Comparison of ENCODE assay signal across 27 cellular contexts in genomic region chr3:112503304-112503972, GRCh38. TPM values are rescaled to one million over a fixed set of nuclear protein-coding genes. Genes with fewer than 3 reads are reported as not detected.
DNase-seq lines count a peak whose midpoint lies in the region; ATAC-seq, FAIRE-seq and TF ChIP-seq lines count a peak whose summit lies in the region.
"Had no signal": no experiment of that assay in that cellular context is flagged by ENCODE, and none has a peak within 500 bp of the region (broad histone marks: within the 10 kb centered on the region; RNA-seq: fewer than 3 reads in every experiment).

No MANE protein-coding gene starts in this region.

- no peak overlapping the region for H3K27ac Mint-ChIP-seq in activated T-cell treated with anti-CD3 and anti-CD28 coated beads, Interleukin-2, amount 50 U/mL, for 72 hours
- peak overlapping the region; percentile 3 for H3K27ac Mint-ChIP-seq in activated T-helper 1 cell treated with anti-CD3 and anti-CD28 coated beads, Interleukin-12 subunit alpha, Interleukin-12 subunit beta, Interleukin-2, Interleukin-4 antibody, amounts not matched to agents 30 ng/mL and 10 ng/mL and 1 ng/mL, durations not matched to agents 14 hours and 24 hours and 36 hours
- no peak overlapping the region for H3K27ac Mint-ChIP-seq in stimulated activated effector memory CD8-positive, alpha-beta T cell treated with anti-CD3 and anti-CD28 coated beads, Interleukin-12 subunit alpha, Interleukin-12 subunit beta, amount 100 ng/mL, for 72 hours
- H3K27ac Mint-ChIP-seq: CD4-positive, alpha-beta T cell had no signal

- H3K36me3 Mint-ChIP-seq in activated T-cell treated with anti-CD3 and anti-CD28 coated beads, Interleukin-2, amount 50 U/mL, for 72 hours (ENCODE audit: insufficient read depth in 2 of 2): peaks cover 0 to 3% of the 10 kb centered on the region in 2 donors
- no peaks in the 10 kb centered on the region for H3K36me3 Mint-ChIP-seq in activated T-helper 1 cell treated with anti-CD3 and anti-CD28 coated beads, Interleukin-12 subunit alpha, Interleukin-12 subunit beta, Interleukin-2, Interleukin-4 antibody, amounts not matched to agents 30 ng/mL and 10 ng/mL and 1 ng/mL, durations not matched to agents 14 hours and 24 hours and 36 hours (ENCODE audit: low read depth)
- H3K36me3 Mint-ChIP-seq in stimulated activated effector memory CD8-positive, alpha-beta T cell treated with anti-CD3 and anti-CD28 coated beads, Interleukin-12 subunit alpha, Interleukin-12 subunit beta, amount 100 ng/mL, for 72 hours: no peaks in the 10 kb centered on the region

- H3K9me2 ChIP-seq in MM.1S (replicated peaks; ENCODE audit: insufficient read depth, low read length): no peaks in the 10 kb centered on the region

- H3K79me2 ChIP-seq in MM.1S (ENCODE audit: low read length): no peaks in the 10 kb centered on the region

- no peak overlapping the region for H3K27ac ChIP-seq in MM.1S (ENCODE audit: low read length)
- H3K27ac ChIP-seq: BLaER1 treated with 17β-estradiol and CSF1 and Interleukin-3, amounts not matched to agents 10 nM and 100 nM; KMS-11; SJSA1 had no signal

- H3K9ac ChIP-seq in MM.1S (ENCODE audit: low read length): no peak overlapping the region
- H3K9ac ChIP-seq: BLaER1 treated with 17β-estradiol and CSF1 and Interleukin-3, amounts not matched to agents 10 nM and 100 nM; KMS-11 had no signal

- no peaks in the 10 kb centered on the region for H3K36me3 ChIP-seq in MM.1S (replicated peaks; ENCODE audit: insufficient read depth, low read length)
- H3K36me3 ChIP-seq: BLaER1 treated with 17β-estradiol and CSF1 and Interleukin-3, amounts not matched to agents 10 nM and 100 nM; SJSA1 had no signal

- intact Hi-C loops in activated T-helper 1 cell treated with anti-CD3 and anti-CD28 coated beads, Interleukin-12 subunit alpha, Interleukin-12 subunit beta, Interleukin-2, Interleukin-4 antibody, amounts not matched to agents 30 ng/mL and 10 ng/mL and 1 ng/mL, durations not matched to agents 14 hours and 24 hours and 36 hours (cut with micrococcal nuclease): no loop called here

- no peaks in the 10 kb centered on the region for H3K27me3 ChIP-seq in MM.1S (replicated peaks; ENCODE audit: insufficient read depth, low read length)
- H3K27me3 ChIP-seq: BLaER1 treated with 17β-estradiol and CSF1 and Interleukin-3, amounts not matched to agents 10 nM and 100 nM; SJSA1 had no signal

- peaks cover 0 to 1% of the 10 kb centered on the region in 2 donors for H3K9me3 Mint-ChIP-seq in activated T-cell treated with anti-CD3 and anti-CD28 coated beads, Interleukin-2, amount 50 U/mL, for 72 hours
- peaks cover 7% of the 10 kb centered on the region for H3K9me3 Mint-ChIP-seq in activated T-helper 1 cell treated with anti-CD3 and anti-CD28 coated beads, Interleukin-12 subunit alpha, Interleukin-12 subunit beta, Interleukin-2, Interleukin-4 antibody, amounts not matched to agents 30 ng/mL and 10 ng/mL and 1 ng/mL, durations not matched to agents 14 hours and 24 hours and 36 hours
- H3K9me3 Mint-ChIP-seq in stimulated activated effector memory CD8-positive, alpha-beta T cell treated with anti-CD3 and anti-CD28 coated beads, Interleukin-12 subunit alpha, Interleukin-12 subunit beta, amount 100 ng/mL, for 72 hours: no peaks in the 10 kb centered on the region
- H3K9me3 Mint-ChIP-seq: CD4-positive, alpha-beta T cell had no signal

- no peak overlapping the region for H2AFZ ChIP-seq in MM.1S (ENCODE audit: low read length)

- H3K4me2 ChIP-seq in MM.1S (ENCODE audit: low read depth, low read length): no peak overlapping the region
- H3K4me2 ChIP-seq: KMS-11 had no signal

- DNase-seq in activated T-cell treated with anti-CD3 and anti-CD28 coated beads, Interleukin-2, amount 50 U/mL, for 72 hours: no peak
- DNase-seq in activated T-cell treated with anti-CD3 and anti-CD28 coated beads, Interleukin-2, amount 50 U/mL, for 1 hour: no peak
- DNase-seq in GM19239 (ENCODE audit: insufficient read length, low spot score) (no peak), NCI-H446 (lab: John Stamatoyannopoulos, UW) (no peak), MM.1S (no peak)
- DNase-seq in activated T-helper 1 cell treated with anti-CD3 and anti-CD28 coated beads, Interleukin-12 subunit alpha, Interleukin-12 subunit beta, Interleukin-2, Interleukin-4 antibody, amounts not matched to agents 30 ng/mL and 10 ng/mL and 1 ng/mL, durations not matched to agents 14 hours and 24 hours and 36 hours (ENCODE audit: low spot score): no peak
- no peak for DNase-seq in stimulated activated effector memory CD8-positive, alpha-beta T cell treated with anti-CD3 and anti-CD28 coated beads, Interleukin-12 subunit alpha, Interleukin-12 subunit beta, amount 100 ng/mL, for 72 hours (ENCODE audit: low spot score in 2 of 2)
- DNase-seq: CD4-positive, alpha-beta T cell; COR-L47; EL; GDM1; IMR-90; NCI-H1048; NCI-H1417; NCI-H1694; NCI-H2029 treated with DMSO at 0.1 percent for 48 hours; NCI-H526 treated with DMSO at 0.1 percent for 48 hours; Right ventricle myocardium superior; RPMI8226 had no signal

- no peaks in the 10 kb centered on the region for H3K27me3 Mint-ChIP-seq in activated T-cell treated with anti-CD3 and anti-CD28 coated beads, Interleukin-2, amount 50 U/mL, for 72 hours (ENCODE audit: low read depth)
- no peaks in the 10 kb centered on the region for H3K27me3 Mint-ChIP-seq in activated T-helper 1 cell treated with anti-CD3 and anti-CD28 coated beads, Interleukin-12 subunit alpha, Interleukin-12 subunit beta, Interleukin-2, Interleukin-4 antibody, amounts not matched to agents 30 ng/mL and 10 ng/mL and 1 ng/mL, durations not matched to agents 14 hours and 24 hours and 36 hours (ENCODE audit: insufficient read depth)
- H3K27me3 Mint-ChIP-seq: CD4-positive, alpha-beta T cell had no signal

- peak; percentile 74 for FAIRE-seq in GM19239 (lab: Jason Lieb, UNC)
- FAIRE-seq: A204.1 had no signal

- H3K4me1 ChIP-seq in MM.1S (ENCODE audit: low read length): no peaks in the 10 kb centered on the region
- H3K4me1 ChIP-seq: SJSA1 had no signal

- no peaks in the 10 kb centered on the region for H3K9me3 ChIP-seq in MM.1S (replicated peaks; ENCODE audit: insufficient read depth, low read length)
- H3K9me3 ChIP-seq: SJSA1 had no signal

- TF ChIP-seq CTCF in MM.1S (IDR thresholded peaks at IDR 0.05; ENCODE audit: low read length): no peak

- ATAC-seq in activated T-cell treated with anti-CD3 and anti-CD28 coated beads, Interleukin-2, amount 50 U/mL, for 72 hours (replicated peaks in 1 of 2): peak; percentile 83 to 85
- ATAC-seq in stimulated activated effector memory CD8-positive, alpha-beta T cell treated with anti-CD3 and anti-CD28 coated beads, Interleukin-12 subunit alpha, Interleukin-12 subunit beta, amount 100 ng/mL, for 72 hours: peak; percentile 76
- ATAC-seq in GM21423 (IDR thresholded peaks at IDR 0.05; ENCODE audit: unreplicated experiment): no peak
- ATAC-seq: HCT116 had no signal

- H3K4me3 ChIP-seq in MM.1S (ENCODE audit: low read length): no peak overlapping the region
- H3K4me3 ChIP-seq: BLaER1 treated with 17β-estradiol and CSF1 and Interleukin-3, amounts not matched to agents 10 nM and 100 nM; SJSA1 had no signal

- H4K20me1 ChIP-seq in MM.1S (ENCODE audit: insufficient read depth, low read length): no peaks in the 10 kb centered on the region
- H4K20me1 ChIP-seq: BLaER1 treated with 17β-estradiol and CSF1 and Interleukin-3, amounts not matched to agents 10 nM and 100 nM had no signal

- H3K4me1 Mint-ChIP-seq in activated T-cell treated with anti-CD3 and anti-CD28 coated beads, Interleukin-2, amount 50 U/mL, for 72 hours (ENCODE audit: low read depth): peaks cover 64% of the 10 kb centered on the region
- peaks cover 55% of the 10 kb centered on the region for H3K4me1 Mint-ChIP-seq in activated T-helper 1 cell treated with anti-CD3 and anti-CD28 coated beads, Interleukin-12 subunit alpha, Interleukin-12 subunit beta, Interleukin-2, Interleukin-4 antibody, amounts not matched to agents 30 ng/mL and 10 ng/mL and 1 ng/mL, durations not matched to agents 14 hours and 24 hours and 36 hours (ENCODE audit: low read depth)
- peaks cover 12% of the 10 kb centered on the region for H3K4me1 Mint-ChIP-seq in stimulated activated effector memory CD8-positive, alpha-beta T cell treated with anti-CD3 and anti-CD28 coated beads, Interleukin-12 subunit alpha, Interleukin-12 subunit beta, amount 100 ng/mL, for 72 hours

- no peaks in the 10 kb centered on the region for H3F3A ChIP-seq in MM.1S (ENCODE audit: insufficient read depth, low read length)

- no peak overlapping the region for H3K4me3 Mint-ChIP-seq in activated T-cell treated with anti-CD3 and anti-CD28 coated beads, Interleukin-2, amount 50 U/mL, for 72 hours
- no peak overlapping the region for H3K4me3 Mint-ChIP-seq in activated T-helper 1 cell treated with anti-CD3 and anti-CD28 coated beads, Interleukin-12 subunit alpha, Interleukin-12 subunit beta, Interleukin-2, Interleukin-4 antibody, amounts not matched to agents 30 ng/mL and 10 ng/mL and 1 ng/mL, durations not matched to agents 14 hours and 24 hours and 36 hours
- H3K4me3 Mint-ChIP-seq in stimulated activated effector memory CD8-positive, alpha-beta T cell treated with anti-CD3 and anti-CD28 coated beads, Interleukin-12 subunit alpha, Interleukin-12 subunit beta, amount 100 ng/mL, for 72 hours: no peak overlapping the region
- H3K4me3 Mint-ChIP-seq: CD4-positive, alpha-beta T cell had no signal

RNA-seq across cellular contexts. Expression of gene BTLA, which starts 4.2 kb away (rescaled TPM):
- 10 to 100 TPM; 17.5 to 21.3 TPM for total RNA-seq in activated T-cell treated with anti-CD3 and anti-CD28 coated beads, Interleukin-2, amount 50 U/mL, for 72 hours
- total RNA-seq in activated T-helper 1 cell treated with anti-CD3 and anti-CD28 coated beads, Interleukin-12 subunit alpha, Interleukin-12 subunit beta, Interleukin-2, Interleukin-4 antibody, amounts not matched to agents 30 ng/mL and 10 ng/mL and 1 ng/mL, durations not matched to agents 14 hours and 24 hours and 36 hours: 39.4 and 40.7 TPM in 2 replicates
- total RNA-seq: H4, IMR-90, NCI-H460, Right ventricle myocardium superior, SJSA1 had no signal

RNA-seq across cellular contexts. Expression of gene ATG3, which starts 58.3 kb away (rescaled TPM):
- 10 to 100 TPM; 52.0 to 52.2 TPM for total RNA-seq in activated T-cell treated with anti-CD3 and anti-CD28 coated beads, Interleukin-2, amount 50 U/mL, for 72 hours
- total RNA-seq in activated T-helper 1 cell treated with anti-CD3 and anti-CD28 coated beads, Interleukin-12 subunit alpha, Interleukin-12 subunit beta, Interleukin-2, Interleukin-4 antibody, amounts not matched to agents 30 ng/mL and 10 ng/mL and 1 ng/mL, durations not matched to agents 14 hours and 24 hours and 36 hours: 66.2 and 69.8 TPM in 2 replicates

RNA-seq across cellular contexts. Expression of gene SLC35A5, which starts 58.4 kb away (rescaled TPM):
- 10 to 100 TPM; 24.8 TPM for total RNA-seq in activated T-cell treated with anti-CD3 and anti-CD28 coated beads, Interleukin-2, amount 50 U/mL, for 72 hours
- total RNA-seq in activated T-helper 1 cell treated with anti-CD3 and anti-CD28 coated beads, Interleukin-12 subunit alpha, Interleukin-12 subunit beta, Interleukin-2, Interleukin-4 antibody, amounts not matched to agents 30 ng/mL and 10 ng/mL and 1 ng/mL, durations not matched to agents 14 hours and 24 hours and 36 hours: 14.9 and 15.5 TPM in 2 replicates
